In genomic region chr1:208112380-208112779, GRCh38 we compare ENCODE assay signal across 21 cellular contexts.
"Had no signal": no experiment of that assay in that cellular context is flagged by ENCODE, and none has a peak within 500 bp of the region (broad histone marks: within the 10 kb centered on the region; RNA-seq: fewer than 3 reads in every experiment).

No MANE protein-coding gene starts in this region.

- H3K27ac ChIP-seq: epithelial cell of prostate, esophagus muscularis mucosa, gastrocnemius medialis, left lung, parathyroid adenoma, psoas muscle, stomach, thoracic aorta, transverse colon had no signal

- H3K9me3 Mint-ChIP-seq: nephron had no signal

- ATAC-seq: gastrocnemius medialis, left lung, psoas muscle had no signal

- H2AFZ ChIP-seq: parathyroid adenoma had no signal

- H3K9me3 ChIP-seq: esophagus muscularis mucosa, gastrocnemius medialis, left lung, psoas muscle, stomach, thoracic aorta, transverse colon had no signal

- H3K27me3 ChIP-seq: esophagus muscularis mucosa, gastrocnemius medialis, left lung, stomach, transverse colon had no signal

- H3K36me3 ChIP-seq: gastrocnemius medialis, thoracic aorta, transverse colon had no signal

- H3K79me2 ChIP-seq: parathyroid adenoma had no signal

- H3K4me3 ChIP-seq: esophagus muscularis mucosa, gastrocnemius medialis, left lung, lung, psoas muscle, stomach, thoracic aorta, transverse colon had no signal

- H3K4me1 ChIP-seq: left lung, parathyroid adenoma had no signal

- FAIRE-seq: endometrium, small intestine had no signal

- DNase-seq: effector memory CD4-positive, alpha-beta T cell; gastrocnemius medialis; islet precursor cell; left lung; mesenchymal stem cell; midbrain; psoas muscle; retina; small intestine; stimulated activated CD4-positive, alpha-beta T cell treated with anti-CD3 and anti-CD28 coated beads, Interleukin-12 subunit alpha, Interleukin-12 subunit beta, amount 100 ng/mL, for 4 hours; stimulated activated naive CD4-positive, alpha-beta T cell; stomach; substantia nigra; transverse colon had no signal

- H3K9ac ChIP-seq: parathyroid adenoma had no signal

- H3K4me3 Mint-ChIP-seq: nephron had no signal
